ENCODE assay signal across 1 cellular context in the genomic region with DNA sequence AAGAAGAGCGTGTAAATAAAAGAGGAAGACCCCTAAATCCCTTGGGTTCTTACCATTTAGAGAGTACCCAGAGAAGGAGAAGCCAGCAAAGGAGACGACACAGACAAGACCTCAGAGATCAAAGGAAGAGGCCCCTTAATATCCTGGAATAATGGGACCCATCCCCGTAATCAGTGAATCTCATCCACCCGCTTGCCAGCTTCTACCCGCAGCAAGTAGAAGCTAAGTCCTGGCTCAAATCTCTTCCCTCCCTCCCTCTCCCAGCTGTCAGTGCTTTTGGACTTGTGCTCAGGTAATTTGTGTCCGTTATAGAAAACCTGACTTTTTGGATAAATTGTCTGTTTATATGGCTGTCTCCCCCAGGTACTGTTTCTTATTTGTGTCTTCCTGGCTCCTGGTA.
TF ChIP-seq lines count a peak whose summit lies in the region.

No MANE protein-coding gene starts in this region.

TF ChIP-seq in HCT116, 20 proteins besides CTCF, POLR2A, EP300 and RAD21 (continued from another document):
- TF ChIP-seq, protein P1, sequence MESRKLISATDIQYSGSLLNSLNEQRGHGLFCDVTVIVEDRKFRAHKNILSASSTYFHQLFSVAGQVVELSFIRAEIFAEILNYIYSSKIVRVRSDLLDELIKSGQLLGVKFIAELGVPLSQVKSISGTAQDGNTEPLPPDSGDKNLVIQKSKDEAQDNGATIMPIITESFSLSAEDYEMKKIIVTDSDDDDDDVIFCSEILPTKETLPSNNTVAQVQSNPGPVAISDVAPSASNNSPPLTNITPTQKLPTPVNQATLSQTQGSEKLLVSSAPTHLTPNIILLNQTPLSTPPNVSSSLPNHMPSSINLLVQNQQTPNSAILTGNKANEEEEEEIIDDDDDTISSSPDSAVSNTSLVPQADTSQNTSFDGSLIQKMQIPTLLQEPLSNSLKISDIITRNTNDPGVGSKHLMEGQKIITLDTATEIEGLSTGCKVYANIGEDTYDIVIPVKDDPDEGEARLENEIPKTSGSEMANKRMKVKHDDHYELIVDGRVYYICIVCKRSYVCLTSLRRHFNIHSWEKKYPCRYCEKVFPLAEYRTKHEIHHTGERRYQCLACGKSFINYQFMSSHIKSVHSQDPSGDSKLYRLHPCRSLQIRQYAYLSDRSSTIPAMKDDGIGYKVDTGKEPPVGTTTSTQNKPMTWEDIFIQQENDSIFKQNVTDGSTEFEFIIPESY (IDR thresholded peaks at IDR 0.05; ENCODE audit: extremely low read depth, insufficient replicate concordance, low read length) = no peak
- TF ChIP-seq, protein P2, sequence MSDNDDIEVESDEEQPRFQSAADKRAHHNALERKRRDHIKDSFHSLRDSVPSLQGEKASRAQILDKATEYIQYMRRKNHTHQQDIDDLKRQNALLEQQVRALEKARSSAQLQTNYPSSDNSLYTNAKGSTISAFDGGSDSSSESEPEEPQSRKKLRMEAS (IDR thresholded peaks at IDR 0.05) = no peak
- TF ChIP-seq SP1 (IDR thresholded peaks at IDR 0.05; ENCODE audit: low read depth) (no peak), CEBPB (IDR thresholded peaks at IDR 0.05; ENCODE audit: low read depth) (no peak)
